ENCODE assay signal across 9 cellular contexts in genomic region chr2:233832869-233833812, GRCh38. TPM values are rescaled to one million over a fixed set of nuclear protein-coding genes. Genes with fewer than 3 reads are reported as not detected.
DNase-seq lines count a peak whose midpoint lies in the region; ATAC-seq and TF ChIP-seq lines count a peak whose summit lies in the region.
"Had no signal": no experiment of that assay in that cellular context is flagged by ENCODE, and none has a peak within 500 bp of the region (broad histone marks: within the 10 kb centered on the region; RNA-seq: fewer than 3 reads in every experiment).

No MANE protein-coding gene starts in this region.

- H3K27ac ChIP-seq in GM23338 (ENCODE audit: low read depth) (no peak overlapping the region; the same call in 1 of the 2 replicates), Peyer's patch (no peak overlapping the region), testis (no peak overlapping the region)

- TF ChIP-seq POLR2A in Peyer's patch (IDR thresholded peaks at IDR 0.05) (no peak), testis (IDR thresholded peaks at IDR 0.05) (no peak)

- intact Hi-C loops in testis (cut with DNase I; ENCODE audit: low total_unique reads), result no loop called here

- peaks cover 7% of the 10 kb centered on the region; the same call in 1 of the 2 replicates for H3F3A ChIP-seq in GM23338 (replicated peaks; ENCODE audit: low read depth)

- ATAC-seq in GM23338 (peak; percentile 94), GM18511 (IDR thresholded peaks at IDR 0.05; ENCODE audit: unreplicated experiment) (no peak), GM19395 (IDR thresholded peaks at IDR 0.05; ENCODE audit: unreplicated experiment) (no peak)

- WGBS in testis, 2 donors, result 49 to 63% methylated on average over 16 to 19 of the region's 19 CpGs

- H3K79me2 ChIP-seq in GM23338 (replicated peaks; ENCODE audit: insufficient read depth), result peaks cover 22% of the 10 kb centered on the region

- no peaks in the 10 kb centered on the region for H3K9me3 Mint-ChIP-seq in GM23338
- H3K9me3 Mint-ChIP-seq: dendritic cell treated with granulocyte-macrophage colony-stimulating factor and Interleukin-4, amounts not matched to agents 40 ng/mL and 50 ng/mL, for 4 days had no signal

- peaks cover 41% of the 10 kb centered on the region for H3K36me3 Mint-ChIP-seq in GM23338 (ENCODE audit: low read depth)

- H4K20me1 ChIP-seq in GM23338 (replicated peaks; ENCODE audit: insufficient read depth), result peaks cover 20% of the 10 kb centered on the region

- no peaks in the 10 kb centered on the region for H3K27me3 ChIP-seq in GM23338 (ENCODE audit: insufficient read depth)
- H3K27me3 ChIP-seq in Peyer's patch, result no peaks in the 10 kb centered on the region
- no peaks in the 10 kb centered on the region for H3K27me3 ChIP-seq in testis

- no peak overlapping the region for H3K4me2 ChIP-seq in GM23338

- no peaks in the 10 kb centered on the region for H3K4me1 ChIP-seq in GM23338 (ENCODE audit: insufficient read depth)
- peaks cover 0 to 5% (median 0%) of the 10 kb centered on the region in 4 donors for H3K4me1 ChIP-seq in Peyer's patch
- peaks cover 4% of the 10 kb centered on the region for H3K4me1 ChIP-seq in testis

- H3K4me3 ChIP-seq in GM23338 (no peak overlapping the region), Peyer's patch (no peak overlapping the region), testis (no peak overlapping the region)

- H3K27ac Mint-ChIP-seq in GM23338, result no peak overlapping the region; the same call in 1 of the 2 replicates
- H3K27ac Mint-ChIP-seq: dendritic cell treated with granulocyte-macrophage colony-stimulating factor and Interleukin-4, amounts not matched to agents 40 ng/mL and 50 ng/mL, for 4 days had no signal

- H3K4me1 Mint-ChIP-seq in GM23338, result peaks cover 3% of the 10 kb centered on the region; the same call in 2 of the 3 replicates

- H3K9me2 ChIP-seq in GM23338 (ENCODE audit: insufficient read depth), result no peaks in the 10 kb centered on the region

- no peak overlapping the region for H3K4me3 Mint-ChIP-seq in GM23338
- H3K4me3 Mint-ChIP-seq: dendritic cell treated with granulocyte-macrophage colony-stimulating factor and Interleukin-4, amounts not matched to agents 40 ng/mL and 50 ng/mL, for 4 days had no signal

- H2AFZ ChIP-seq in GM23338, result no peak overlapping the region

- peaks cover 5% of the 10 kb centered on the region for H3K27me3 Mint-ChIP-seq in GM23338 (ENCODE audit: insufficient read depth, low read depth, poor library complexity)
- H3K27me3 Mint-ChIP-seq: dendritic cell treated with granulocyte-macrophage colony-stimulating factor and Interleukin-4, amounts not matched to agents 40 ng/mL and 50 ng/mL, for 4 days had no signal

- H3K36me3 ChIP-seq in GM23338 (ENCODE audit: insufficient read depth) (peaks cover 27% of the 10 kb centered on the region), Peyer's patch (no peaks in the 10 kb centered on the region), testis (ENCODE audit: low read depth, missing control alignments) (no peaks in the 10 kb centered on the region)

- TF ChIP-seq CTCF in GM23338 (conservative IDR thresholded peaks at IDR 0.05; ENCODE audit: low read depth in 2 of 2), result peak; percentile 45 to 82
- TF ChIP-seq CTCF in Peyer's patch (IDR thresholded peaks at IDR 0.05), result peak in 3 of 6 experiments; percentile 49 to 71 (median 56)
- TF ChIP-seq CTCF in testis (IDR thresholded peaks at IDR 0.05), result no peak

- DNase-seq in AG08396 (ENCODE audit: low spot score) (peak; percentile 67), GM23338 (ENCODE audit: low spot score) (peak; percentile 87), Peyer's patch (peak in 2 of 3 donors; percentile 58 to 63), germinal center (ENCODE audit: low spot score) (peak; percentile 26), testis (peak; percentile 25), GOT3 (lab: John Stamatoyannopoulos, UW) (no peak)

- no peaks in the 10 kb centered on the region for H3K9me3 ChIP-seq in Peyer's patch
- H3K9me3 ChIP-seq in testis, result no peaks in the 10 kb centered on the region

TF ChIP-seq in GM23338, 12 proteins besides CTCF, POLR2A, EP300 and RAD21:
- TF ChIP-seq POLR2AphosphoS5 (IDR thresholded peaks at IDR 0.05; ENCODE audit: low read depth) (peak; percentile 31; the same call in 1 of the 2 replicates), ZNF462 (CRISPR knock-in tag; IDR thresholded peaks at IDR 0.05) (no peak), ZNF114 (CRISPR knock-in tag; IDR thresholded peaks at IDR 0.05) (no peak)

RNA-seq across cellular contexts. Expression of gene HJURP, which starts 21.2 kb away (rescaled TPM):
- total RNA-seq in GM23338 (2014; rRNA removed; shearing (Covaris generic)), result 49.2 and 54.8 TPM in 2 replicates
- polyA plus RNA-seq in GM23338 (2016; fragmentation: Nextera tagmentation; extraction: Ambion mirVana), result 42.9 and 49.4 TPM in 2 replicates
- total RNA-seq in Peyer's patch, result 10 to 100 TPM in 1 of 4 donors, 1 to 10 TPM in 3; 2.1 to 10.7 (median 6.1) TPM
- 10 to 100 TPM; 10.2 to 13.9 TPM for total RNA-seq in testis
- 30.2 TPM for polyA plus RNA-seq in testis (ENCODE audit: insufficient read depth, low read depth, low replicate concordance)

RNA-seq across cellular contexts. Expression of gene MROH2A, which starts 55.0 kb away (rescaled TPM):
- total RNA-seq in GM23338 (2014; rRNA removed; shearing (Covaris generic)), result not detected in 2 replicates
- not detected in 2 replicates for polyA plus RNA-seq in GM23338 (2016; fragmentation: Nextera tagmentation; extraction: Ambion mirVana)
- 1 to 10 TPM in 1 of 4 donors, under 1 TPM in 2, not detected in 1; 0.27 to 1.6 (median 0.35) TPM for total RNA-seq in Peyer's patch
- 10 to 100 TPM in 1 of 2 donors, 1 to 10 TPM in 1; 5.3 to 10.7 TPM for total RNA-seq in testis
- 5.1 TPM for polyA plus RNA-seq in testis (ENCODE audit: insufficient read depth, low read depth, low replicate concordance)

Comparison
In these comparisons a context has a peak if more than half of its experiments do, and no peak if none do; other contexts are left out.
1. CTCF ChIP-seq: peak in GM23338 (2 of 2); none in testis (0 of 3).